In the genomic region with DNA sequence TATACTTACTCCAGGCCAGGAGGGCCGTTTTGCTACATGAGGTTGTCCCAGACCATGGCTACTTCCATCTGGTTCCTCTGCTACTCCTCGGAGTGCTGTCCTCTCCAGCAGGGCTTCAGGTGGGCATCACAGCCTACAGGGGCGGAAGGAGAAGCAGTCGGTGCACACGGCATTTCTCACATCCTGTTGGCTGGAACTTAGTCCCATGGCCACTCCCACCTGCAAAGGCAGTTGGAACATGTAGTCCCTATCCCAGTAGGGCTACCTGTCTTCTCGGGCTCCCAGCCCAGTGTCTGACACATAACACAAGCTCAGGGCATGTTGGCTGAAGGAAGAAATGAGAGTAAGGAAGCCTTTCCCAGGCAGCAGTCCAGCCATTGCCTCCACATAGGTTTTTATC, we compare ENCODE assay signal across 1 cellular context.
TF ChIP-seq lines count a peak whose summit lies in the region.

No MANE protein-coding gene starts in this region.

TF ChIP-seq in GM23338, 12 proteins besides CTCF, POLR2A, EP300 and RAD21 (continued from another document):
- TF ChIP-seq EZH2phosphoT487 (IDR thresholded peaks at IDR 0.05; ENCODE audit: unreplicated experiment) = no peak
